Comparison of ENCODE assay signal across 14 cellular contexts in genomic region chr6:82025271-82025670, GRCh38.
"Had no signal": no experiment of that assay in that cellular context is flagged by ENCODE, and none has a peak within 500 bp of the region (broad histone marks: within the 10 kb centered on the region; RNA-seq: fewer than 3 reads in every experiment).

No MANE protein-coding gene starts in this region.

- DNase-seq: activated CD4-positive, alpha-beta T cell treated with anti-CD3 and anti-CD28 coated beads, Interleukin-2, amount 50 U/mL, for 4 hours; activated CD4-positive, CD25-positive, alpha-beta regulatory T cell treated with anti-CD3 and anti-CD28 coated beads, Interleukin-2, amount 50 U/mL, for 72 hours; activated T-cell treated with anti-CD3 and anti-CD28 coated beads, Interleukin-2, amount 50 U/mL, for 1 hour; foreskin melanocyte; heart left ventricle; islet precursor cell; mammary epithelial cell; mucosa of descending colon; natural killer cell; occipital lobe; stimulated activated CD4-positive, alpha-beta T cell treated with anti-CD3 and anti-CD28 coated beads, Interleukin-2, amount 100 ng/mL, for 48 hours; stimulated activated CD8-positive, alpha-beta memory T cell treated with anti-CD3 and anti-CD28 coated beads, Interleukin-4, amount 100 ng/mL, for 48 hours; stimulated activated naive CD8-positive, alpha-beta T cell treated with anti-CD3 and anti-CD28 coated beads, Interleukin-15, amount 100 ng/mL, for 72 hours; testis had no signal
